ENCODE assay signal across 15 cellular contexts in genomic region chr9:7172445-7173115, GRCh38.
DNase-seq lines count a peak whose midpoint lies in the region; ATAC-seq lines count a peak whose summit lies in the region.
"Had no signal": no experiment of that assay in that cellular context is flagged by ENCODE, and none has a peak within 500 bp of the region (broad histone marks: within the 10 kb centered on the region; RNA-seq: fewer than 3 reads in every experiment).

No MANE protein-coding gene starts in this region.

- no peaks in the 10 kb centered on the region for H3K27me3 Mint-ChIP-seq in activated CD4-positive, alpha-beta T cell treated with anti-CD3 and anti-CD28 coated beads for 36 hours
- H3K27me3 Mint-ChIP-seq in activated T-helper 1 cell treated with anti-CD3 and anti-CD28 coated beads, Interleukin-12 subunit alpha, Interleukin-12 subunit beta, Interleukin-2, Interleukin-4 antibody, amounts not matched to agents 30 ng/mL and 10 ng/mL and 1 ng/mL, durations not matched to agents 14 hours and 24 hours and 36 hours (ENCODE audit: insufficient read depth) = no peaks in the 10 kb centered on the region
- H3K27me3 Mint-ChIP-seq in stimulated activated memory B cell treated with anti-CD40 and anti-IgM and Interleukin-4, amounts not matched to agents 10 μg/mL and 1 μg/mL and 100 μg/mL, for 72 hours = no peaks in the 10 kb centered on the region
- H3K27me3 Mint-ChIP-seq: effector memory CD8-positive, alpha-beta T cell had no signal

- no peaks in the 10 kb centered on the region for H3K9me3 Mint-ChIP-seq in activated CD4-positive, alpha-beta T cell treated with anti-CD3 and anti-CD28 coated beads for 36 hours (ENCODE audit: low read depth)
- no peaks in the 10 kb centered on the region for H3K9me3 Mint-ChIP-seq in activated T-helper 1 cell treated with anti-CD3 and anti-CD28 coated beads, Interleukin-12 subunit alpha, Interleukin-12 subunit beta, Interleukin-2, Interleukin-4 antibody, amounts not matched to agents 30 ng/mL and 10 ng/mL and 1 ng/mL, durations not matched to agents 14 hours and 24 hours and 36 hours
- no peaks in the 10 kb centered on the region for H3K9me3 Mint-ChIP-seq in stimulated activated memory B cell treated with anti-CD40 and anti-IgM and Interleukin-4, amounts not matched to agents 10 μg/mL and 1 μg/mL and 100 μg/mL, for 72 hours
- H3K9me3 Mint-ChIP-seq: activated T-cell treated with anti-CD3 and anti-CD28 coated beads, Interleukin-2, amount 50 U/mL, for 72 hours; effector memory CD8-positive, alpha-beta T cell had no signal

- peaks cover 60% of the 10 kb centered on the region for H3K36me3 Mint-ChIP-seq in activated CD4-positive, alpha-beta T cell treated with anti-CD3 and anti-CD28 coated beads for 36 hours (ENCODE audit: low read depth)
- peaks cover 32% of the 10 kb centered on the region for H3K36me3 Mint-ChIP-seq in activated T-helper 1 cell treated with anti-CD3 and anti-CD28 coated beads, Interleukin-12 subunit alpha, Interleukin-12 subunit beta, Interleukin-2, Interleukin-4 antibody, amounts not matched to agents 30 ng/mL and 10 ng/mL and 1 ng/mL, durations not matched to agents 14 hours and 24 hours and 36 hours (ENCODE audit: low read depth)
- H3K36me3 Mint-ChIP-seq in stimulated activated memory B cell treated with anti-CD40 and anti-IgM and Interleukin-4, amounts not matched to agents 10 μg/mL and 1 μg/mL and 100 μg/mL, for 72 hours = peaks cover 67% of the 10 kb centered on the region

- H3K4me3 ChIP-seq in skeletal muscle cell (ENCODE audit: low read depth, low read length) = no peak overlapping the region
- H3K4me3 ChIP-seq: thyroid gland had no signal

- peaks cover 6% of the 10 kb centered on the region for H3K4me1 Mint-ChIP-seq in activated CD4-positive, alpha-beta T cell treated with anti-CD3 and anti-CD28 coated beads for 36 hours
- peaks cover 20% of the 10 kb centered on the region for H3K4me1 Mint-ChIP-seq in activated T-helper 1 cell treated with anti-CD3 and anti-CD28 coated beads, Interleukin-12 subunit alpha, Interleukin-12 subunit beta, Interleukin-2, Interleukin-4 antibody, amounts not matched to agents 30 ng/mL and 10 ng/mL and 1 ng/mL, durations not matched to agents 14 hours and 24 hours and 36 hours (ENCODE audit: low read depth)
- H3K4me1 Mint-ChIP-seq in stimulated activated memory B cell treated with anti-CD40 and anti-IgM and Interleukin-4, amounts not matched to agents 10 μg/mL and 1 μg/mL and 100 μg/mL, for 72 hours = peaks cover under 1% of the 10 kb centered on the region

- ATAC-seq in activated CD4-positive, alpha-beta T cell treated with anti-CD3 and anti-CD28 coated beads for 36 hours = peak; percentile 30
- peak; percentile 78 for ATAC-seq in left ventricle myocardium superior
- no peak for ATAC-seq in stimulated activated memory B cell treated with anti-CD40 and anti-IgM and Interleukin-4, amounts not matched to agents 10 μg/mL and 1 μg/mL and 100 μg/mL, for 72 hours
- ATAC-seq: activated T-cell treated with anti-CD3 and anti-CD28 coated beads, Interleukin-2, amount 50 U/mL, for 72 hours; effector memory CD8-positive, alpha-beta T cell; left lobe of liver had no signal

- no peak overlapping the region for H3K4me3 Mint-ChIP-seq in activated CD4-positive, alpha-beta T cell treated with anti-CD3 and anti-CD28 coated beads for 36 hours
- H3K4me3 Mint-ChIP-seq in activated T-helper 1 cell treated with anti-CD3 and anti-CD28 coated beads, Interleukin-12 subunit alpha, Interleukin-12 subunit beta, Interleukin-2, Interleukin-4 antibody, amounts not matched to agents 30 ng/mL and 10 ng/mL and 1 ng/mL, durations not matched to agents 14 hours and 24 hours and 36 hours = no peak overlapping the region
- no peak overlapping the region for H3K4me3 Mint-ChIP-seq in stimulated activated memory B cell treated with anti-CD40 and anti-IgM and Interleukin-4, amounts not matched to agents 10 μg/mL and 1 μg/mL and 100 μg/mL, for 72 hours
- H3K4me3 Mint-ChIP-seq: activated T-cell treated with anti-CD3 and anti-CD28 coated beads, Interleukin-2, amount 50 U/mL, for 72 hours; effector memory CD8-positive, alpha-beta T cell had no signal

- DNase-seq in activated CD4-positive, alpha-beta T cell treated with anti-CD3 and anti-CD28 coated beads for 36 hours = no peak
- DNase-seq in activated CD4-positive, alpha-beta T cell treated with anti-CD3 and anti-CD28 coated beads for 1 hour = no peak
- DNase-seq in activated T-helper 1 cell treated with anti-CD3 and anti-CD28 coated beads, Interleukin-12 subunit alpha, Interleukin-12 subunit beta, Interleukin-2, Interleukin-4 antibody, amounts not matched to agents 30 ng/mL and 10 ng/mL and 1 ng/mL, durations not matched to agents 14 hours and 24 hours and 36 hours (ENCODE audit: low spot score) = no peak
- no peak for DNase-seq in left ventricle myocardium superior
- DNase-seq in skeletal muscle cell (ENCODE audit: low read depth) = peak; percentile 25
- no peak for DNase-seq in T-helper 9 cell
- DNase-seq in DMS 273 treated with DMSO at 0.1 percent for 48 hours (lab: John Stamatoyannopoulos, UW) = no peak
- DNase-seq: activated CD4-positive, alpha-beta T cell treated with anti-CD3 and anti-CD28 coated beads for 4 hours; activated T-cell treated with anti-CD3 and anti-CD28 coated beads, Interleukin-2, amount 50 U/mL, for 72 hours; effector memory CD8-positive, alpha-beta T cell; NCI-H1930; occipital lobe; thyroid gland had no signal

- H3K27ac Mint-ChIP-seq in activated CD4-positive, alpha-beta T cell treated with anti-CD3 and anti-CD28 coated beads for 36 hours = no peak overlapping the region
- H3K27ac Mint-ChIP-seq in activated T-helper 1 cell treated with anti-CD3 and anti-CD28 coated beads, Interleukin-12 subunit alpha, Interleukin-12 subunit beta, Interleukin-2, Interleukin-4 antibody, amounts not matched to agents 30 ng/mL and 10 ng/mL and 1 ng/mL, durations not matched to agents 14 hours and 24 hours and 36 hours = peak overlapping the region; percentile 10
- no peak overlapping the region for H3K27ac Mint-ChIP-seq in stimulated activated memory B cell treated with anti-CD40 and anti-IgM and Interleukin-4, amounts not matched to agents 10 μg/mL and 1 μg/mL and 100 μg/mL, for 72 hours
- H3K27ac Mint-ChIP-seq: activated T-cell treated with anti-CD3 and anti-CD28 coated beads, Interleukin-2, amount 50 U/mL, for 72 hours had no signal

- intact Hi-C loops in activated CD4-positive, alpha-beta T cell treated with anti-CD3 and anti-CD28 coated beads for 36 hours (cut with DNase I, micrococcal nuclease) = no loop called here
- intact Hi-C loops in activated T-helper 1 cell treated with anti-CD3 and anti-CD28 coated beads, Interleukin-12 subunit alpha, Interleukin-12 subunit beta, Interleukin-2, Interleukin-4 antibody, amounts not matched to agents 30 ng/mL and 10 ng/mL and 1 ng/mL, durations not matched to agents 14 hours and 24 hours and 36 hours (cut with micrococcal nuclease) = no loop called here
- intact Hi-C loops in left ventricle myocardium superior (cut with micrococcal nuclease) = no loop called here

- CTCF ChIA-PET in activated CD4-positive, alpha-beta T cell treated with anti-CD3 and anti-CD28 coated beads for 36 hours (lab: Charles Lee) = interaction anchor here (1.0 kb wide), 1 partner anchor 13 kb away, joined by 3 read pairs; no protein-coding TSS in a partner anchor

- POLR2A ChIA-PET in activated CD4-positive, alpha-beta T cell treated with anti-CD3 and anti-CD28 coated beads for 36 hours (lab: Charles Lee) = interaction anchor here (0.8 kb wide), 1 partner anchor 510 kb away, joined by 3 read pairs; no protein-coding TSS in a partner anchor
